Comparison of ENCODE assay signal across 13 cellular contexts in the genomic region with DNA sequence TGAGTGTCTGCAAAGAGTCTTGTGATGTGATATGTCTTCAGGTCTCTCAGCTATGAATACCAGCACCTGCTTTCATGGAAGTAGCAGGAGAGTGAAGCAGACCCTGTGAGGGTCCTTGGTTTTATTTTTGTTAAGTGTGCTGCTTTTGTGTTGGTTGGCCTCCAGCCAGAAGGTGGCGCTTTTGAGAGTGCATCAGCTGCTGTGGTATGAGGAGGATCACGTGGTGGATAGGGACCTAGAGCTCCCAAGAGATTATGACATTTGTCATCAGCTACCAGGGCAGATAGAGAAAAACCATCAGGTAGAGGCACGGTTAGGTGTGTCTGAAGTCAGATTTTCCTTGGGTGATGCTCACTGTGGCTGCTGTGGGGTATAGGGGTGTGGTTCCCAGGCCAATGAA.
DNase-seq lines count a peak whose midpoint lies in the region; ATAC-seq, FAIRE-seq and TF ChIP-seq lines count a peak whose summit lies in the region.
"Had no signal": no experiment of that assay in that cellular context is flagged by ENCODE, and none has a peak within 500 bp of the region (broad histone marks: within the 10 kb centered on the region; RNA-seq: fewer than 3 reads in every experiment).

No MANE protein-coding gene starts in this region.

- no peak for FAIRE-seq in urothelium cell line (lab: Jason Lieb, UNC)

- H3K4me3 Mint-ChIP-seq in activated naive CD4-positive, alpha-beta T cell treated with anti-CD3 and anti-CD28 coated beads for 36 hours, result no peak overlapping the region
- H3K4me3 Mint-ChIP-seq: CD8-positive, alpha-beta T cell; HFFc6 had no signal

- peak; percentile 47 for DNase-seq in BE2C
- DNase-seq in activated naive CD4-positive, alpha-beta T cell treated with anti-CD3 and anti-CD28 coated beads for 36 hours, result peak; percentile 46
- no peak for DNase-seq in RWPE1 (ENCODE audit: low spot score)
- DNase-seq in effector memory CD4-positive, alpha-beta T cell, result no peak
- DNase-seq in urothelium cell line (ENCODE audit: low spot score), result no peak
- DNase-seq: cortex of kidney, HFFc6, left cardiac atrium, NCI-H2227 treated with DMSO at 0.1 percent for 48 hours had no signal

- no peaks in the 10 kb centered on the region for H3K27me3 ChIP-seq in BE2C
- H3K27me3 ChIP-seq in effector memory CD4-positive, alpha-beta T cell (replicated peaks; ENCODE audit: control insufficient read depth, insufficient read depth, low read length, poor library complexity, severe bottlenecking), result no peaks in the 10 kb centered on the region

- TF ChIP-seq CTCF in BE2C (IDR thresholded peaks at IDR 0.05; ENCODE audit: low read depth, low read length), result peak; percentile 44
- no peak for TF ChIP-seq CTCF in RWPE1 (conservative IDR thresholded peaks at IDR 0.05; ENCODE audit: low read depth)

- no peaks in the 10 kb centered on the region for H3K4me1 Mint-ChIP-seq in activated naive CD4-positive, alpha-beta T cell treated with anti-CD3 and anti-CD28 coated beads for 36 hours (ENCODE audit: low read depth)

- peaks cover 2% of the 10 kb centered on the region for H3K9me3 Mint-ChIP-seq in activated naive CD4-positive, alpha-beta T cell treated with anti-CD3 and anti-CD28 coated beads for 36 hours

- no peak overlapping the region for H3K27ac ChIP-seq in RWPE1
- no peak overlapping the region for H3K27ac ChIP-seq in effector memory CD4-positive, alpha-beta T cell (ENCODE audit: insufficient read depth, low read length, poor library complexity, severe bottlenecking)

- CTCF ChIA-PET in activated naive CD4-positive, alpha-beta T cell treated with anti-CD3 and anti-CD28 coated beads for 36 hours (lab: Charles Lee), result interaction anchor here (0.8 kb wide), 1 partner anchor 259 kb away, joined by 3 read pairs; no protein-coding TSS in a partner anchor
- CTCF ChIA-PET in RWPE1 (lab: Yijun Ruan, JAX), result interaction anchor here (0.6 kb wide), 1 partner anchor 1146 kb away, joined by 3 read pairs; no protein-coding TSS in a partner anchor

- no peaks in the 10 kb centered on the region for H3K36me3 ChIP-seq in BE2C
- H3K36me3 ChIP-seq in effector memory CD4-positive, alpha-beta T cell (ENCODE audit: control insufficient read depth, insufficient read depth, low read length), result no peaks in the 10 kb centered on the region

- no peaks in the 10 kb centered on the region for H3K9me3 ChIP-seq in BE2C
- H3K9me3 ChIP-seq in effector memory CD4-positive, alpha-beta T cell (ENCODE audit: control insufficient read depth, low read length), result no peaks in the 10 kb centered on the region

- intact Hi-C loops in activated naive CD4-positive, alpha-beta T cell treated with anti-CD3 and anti-CD28 coated beads for 36 hours (cut with micrococcal nuclease), result loop anchor here (2.0 kb wide), 1 partner anchor 1012 kb away; no protein-coding TSS in a partner anchor

- H3K27ac Mint-ChIP-seq in activated naive CD4-positive, alpha-beta T cell treated with anti-CD3 and anti-CD28 coated beads for 36 hours, result no peak overlapping the region
- H3K27ac Mint-ChIP-seq: CD8-positive, alpha-beta T cell; HFFc6 had no signal

- POLR2A ChIA-PET in RWPE1 (lab: Yijun Ruan, JAX; ENCODE audit: low non-redundant PET), result no interaction called here

- no peaks in the 10 kb centered on the region for H3K36me3 Mint-ChIP-seq in activated naive CD4-positive, alpha-beta T cell treated with anti-CD3 and anti-CD28 coated beads for 36 hours (ENCODE audit: low read depth)
- H3K36me3 Mint-ChIP-seq: CD8-positive, alpha-beta T cell had no signal

- H3K27me3 Mint-ChIP-seq in activated naive CD4-positive, alpha-beta T cell treated with anti-CD3 and anti-CD28 coated beads for 36 hours (ENCODE audit: low read depth), result no peaks in the 10 kb centered on the region

- H3K4me1 ChIP-seq in BE2C, result no peaks in the 10 kb centered on the region
- H3K4me1 ChIP-seq in effector memory CD4-positive, alpha-beta T cell (ENCODE audit: control insufficient read depth, insufficient read depth, low read length, poor library complexity, severe bottlenecking), result no peaks in the 10 kb centered on the region

- ATAC-seq in GM19372 (IDR thresholded peaks at IDR 0.05; ENCODE audit: low read depth, unreplicated experiment), result peak; percentile 63
- peak; percentile 59 for ATAC-seq in HG03460 (IDR thresholded peaks at IDR 0.05; ENCODE audit: unreplicated experiment)
- ATAC-seq in HG02973 (IDR thresholded peaks at IDR 0.05; ENCODE audit: unreplicated experiment), result no peak
- ATAC-seq: CD8-positive, alpha-beta T cell; left cardiac atrium had no signal

- no peak overlapping the region for H3K4me3 ChIP-seq in BE2C (ENCODE audit: low read depth, low read length)
- H3K4me3 ChIP-seq in effector memory CD4-positive, alpha-beta T cell (ENCODE audit: insufficient read depth, low read depth, low read length, poor library complexity, severe bottlenecking), result no peak overlapping the region

Comparison
In these comparisons a context has a peak if more than half of its experiments do, and no peak if none do; other contexts are left out.
1. DNase-seq: peak in BE2C (single experiment) and activated naive CD4-positive, alpha-beta T cell treated with anti-CD3 and anti-CD28 coated beads for 36 hours (single experiment); none in RWPE1 (single experiment), effector memory CD4-positive, alpha-beta T cell (0 of 3) and urothelium cell line (single experiment).